In the genomic region with DNA sequence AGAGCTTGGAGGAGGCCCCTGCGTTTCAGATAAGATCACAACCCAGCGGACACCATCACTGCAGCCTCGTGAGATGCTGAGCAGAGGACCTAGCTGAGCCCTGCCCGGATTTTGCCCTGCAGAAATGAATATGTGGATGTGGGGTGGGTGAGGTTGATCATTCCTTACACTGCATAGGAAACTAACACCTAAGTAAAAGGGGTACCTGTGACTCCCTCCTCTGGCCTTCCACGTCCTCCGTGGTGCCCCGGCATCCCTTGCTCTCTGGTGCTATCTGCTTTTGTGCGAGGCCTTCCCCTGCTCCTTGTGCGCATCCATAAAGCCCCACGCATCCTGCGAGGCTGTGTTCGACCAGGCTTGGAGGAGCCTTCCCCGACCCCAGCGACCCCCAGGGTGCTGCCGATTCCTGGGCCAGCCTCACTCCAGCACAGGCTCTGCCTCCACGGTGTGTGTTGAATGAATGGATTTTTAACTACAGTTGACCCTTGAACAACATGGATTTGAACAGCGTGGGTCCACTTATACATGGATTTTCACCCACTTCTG, we compare ENCODE assay signal across 1 cellular context.
TF ChIP-seq lines count a peak whose summit lies in the region.

No MANE protein-coding gene starts in this region.

TF ChIP-seq in H1, 55 proteins besides CTCF, POLR2A, EP300 and RAD21:
- TF ChIP-seq POLR2AphosphoS5 (IDR thresholded peaks at IDR 0.05; ENCODE audit: low read depth, low read length) (no peak), SP4 (IDR thresholded peaks at IDR 0.05; ENCODE audit: low read length) (no peak), SIRT6 (IDR thresholded peaks at IDR 0.05; ENCODE audit: low read length) (no peak)
- TF ChIP-seq, protein P1, sequence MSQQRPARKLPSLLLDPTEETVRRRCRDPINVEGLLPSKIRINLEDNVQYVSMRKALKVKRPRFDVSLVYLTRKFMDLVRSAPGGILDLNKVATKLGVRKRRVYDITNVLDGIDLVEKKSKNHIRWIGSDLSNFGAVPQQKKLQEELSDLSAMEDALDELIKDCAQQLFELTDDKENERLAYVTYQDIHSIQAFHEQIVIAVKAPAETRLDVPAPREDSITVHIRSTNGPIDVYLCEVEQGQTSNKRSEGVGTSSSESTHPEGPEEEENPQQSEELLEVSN (IDR thresholded peaks at IDR 0.05): no peak
